1 cellular context compared by ENCODE assay signal in the genomic region with DNA sequence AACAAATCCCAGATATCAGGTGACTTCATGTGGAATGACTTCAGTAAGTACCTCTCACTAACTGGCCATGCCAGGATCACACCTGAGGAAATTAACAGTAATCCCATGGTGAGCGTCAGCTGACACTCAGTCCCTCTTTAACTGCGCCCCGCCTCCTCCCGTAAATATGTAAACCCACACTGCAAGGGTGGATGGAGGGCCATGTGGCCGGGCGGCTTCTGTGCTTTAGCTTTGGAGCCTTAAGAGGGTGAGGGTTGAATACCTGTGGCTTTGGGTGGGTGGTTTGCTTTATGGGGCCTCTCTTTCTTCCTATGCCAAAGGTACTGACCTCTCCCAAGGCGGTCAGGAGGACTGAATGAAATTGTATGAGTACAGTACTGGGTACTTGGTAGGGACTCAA.
TF ChIP-seq lines count a peak whose summit lies in the region.

No MANE protein-coding gene starts in this region.

TF ChIP-seq in GM23338, 12 proteins besides CTCF, POLR2A, EP300 and RAD21 (continued from another document):
- TF ChIP-seq, protein P1, sequence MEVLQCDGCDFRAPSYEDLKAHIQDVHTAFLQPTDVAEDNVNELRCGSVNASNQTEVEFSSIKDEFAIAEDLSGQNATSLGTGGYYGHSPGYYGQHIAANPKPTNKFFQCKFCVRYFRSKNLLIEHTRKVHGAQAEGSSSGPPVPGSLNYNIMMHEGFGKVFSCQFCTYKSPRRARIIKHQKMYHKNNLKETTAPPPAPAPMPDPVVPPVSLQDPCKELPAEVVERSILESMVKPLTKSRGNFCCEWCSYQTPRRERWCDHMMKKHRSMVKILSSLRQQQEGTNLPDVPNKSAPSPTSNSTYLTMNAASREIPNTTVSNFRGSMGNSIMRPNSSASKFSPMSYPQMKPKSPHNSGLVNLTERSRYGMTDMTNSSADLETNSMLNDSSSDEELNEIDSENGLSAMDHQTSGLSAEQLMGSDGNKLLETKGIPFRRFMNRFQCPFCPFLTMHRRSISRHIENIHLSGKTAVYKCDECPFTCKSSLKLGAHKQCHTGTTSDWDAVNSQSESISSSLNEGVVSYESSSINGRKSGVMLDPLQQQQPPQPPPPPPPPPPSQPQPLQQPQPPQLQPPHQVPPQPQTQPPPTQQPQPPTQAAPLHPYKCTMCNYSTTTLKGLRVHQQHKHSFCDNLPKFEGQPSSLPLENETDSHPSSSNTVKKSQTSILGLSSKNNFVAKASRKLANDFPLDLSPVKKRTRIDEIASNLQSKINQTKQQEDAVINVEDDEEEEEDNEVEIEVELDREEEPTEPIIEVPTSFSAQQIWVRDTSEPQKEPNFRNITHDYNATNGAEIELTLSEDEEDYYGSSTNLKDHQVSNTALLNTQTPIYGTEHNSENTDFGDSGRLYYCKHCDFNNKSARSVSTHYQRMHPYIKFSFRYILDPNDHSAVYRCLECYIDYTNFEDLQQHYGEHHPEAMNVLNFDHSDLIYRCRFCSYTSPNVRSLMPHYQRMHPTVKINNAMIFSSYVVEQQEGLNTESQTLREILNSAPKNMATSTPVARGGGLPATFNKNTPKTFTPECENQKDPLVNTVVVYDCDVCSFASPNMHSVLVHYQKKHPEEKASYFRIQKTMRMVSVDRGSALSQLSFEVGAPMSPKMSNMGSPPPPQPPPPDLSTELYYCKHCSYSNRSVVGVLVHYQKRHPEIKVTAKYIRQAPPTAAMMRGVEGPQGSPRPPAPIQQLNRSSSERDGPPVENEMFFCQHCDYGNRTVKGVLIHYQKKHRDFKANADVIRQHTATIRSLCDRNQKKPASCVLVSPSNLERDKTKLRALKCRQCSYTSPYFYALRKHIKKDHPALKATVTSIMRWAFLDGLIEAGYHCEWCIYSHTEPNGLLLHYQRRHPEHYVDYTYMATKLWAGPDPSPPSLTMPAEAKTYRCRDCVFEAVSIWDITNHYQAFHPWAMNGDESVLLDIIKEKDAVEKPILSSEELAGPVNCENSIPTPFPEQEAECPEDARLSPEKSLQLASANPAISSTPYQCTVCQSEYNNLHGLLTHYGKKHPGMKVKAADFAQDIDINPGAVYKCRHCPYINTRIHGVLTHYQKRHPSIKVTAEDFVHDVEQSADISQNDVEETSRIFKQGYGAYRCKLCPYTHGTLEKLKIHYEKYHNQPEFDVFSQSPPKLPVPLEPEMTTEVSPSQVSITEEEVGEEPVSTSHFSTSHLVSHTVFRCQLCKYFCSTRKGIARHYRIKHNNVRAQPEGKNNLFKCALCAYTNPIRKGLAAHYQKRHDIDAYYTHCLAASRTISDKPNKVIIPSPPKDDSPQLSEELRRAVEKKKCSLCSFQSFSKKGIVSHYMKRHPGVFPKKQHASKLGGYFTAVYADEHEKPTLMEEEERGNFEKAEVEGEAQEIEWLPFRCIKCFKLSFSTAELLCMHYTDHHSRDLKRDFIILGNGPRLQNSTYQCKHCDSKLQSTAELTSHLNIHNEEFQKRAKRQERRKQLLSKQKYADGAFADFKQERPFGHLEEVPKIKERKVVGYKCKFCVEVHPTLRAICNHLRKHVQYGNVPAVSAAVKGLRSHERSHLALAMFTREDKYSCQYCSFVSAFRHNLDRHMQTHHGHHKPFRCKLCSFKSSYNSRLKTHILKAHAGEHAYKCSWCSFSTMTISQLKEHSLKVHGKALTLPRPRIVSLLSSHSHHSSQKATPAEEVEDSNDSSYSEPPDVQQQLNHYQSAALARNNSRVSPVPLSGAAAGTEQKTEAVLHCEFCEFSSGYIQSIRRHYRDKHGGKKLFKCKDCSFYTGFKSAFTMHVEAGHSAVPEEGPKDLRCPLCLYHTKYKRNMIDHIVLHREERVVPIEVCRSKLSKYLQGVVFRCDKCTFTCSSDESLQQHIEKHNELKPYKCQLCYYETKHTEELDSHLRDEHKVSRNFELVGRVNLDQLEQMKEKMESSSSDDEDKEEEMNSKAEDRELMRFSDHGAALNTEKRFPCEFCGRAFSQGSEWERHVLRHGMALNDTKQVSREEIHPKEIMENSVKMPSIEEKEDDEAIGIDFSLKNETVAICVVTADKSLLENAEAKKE (CRISPR knock-in tag; IDR thresholded peaks at IDR 0.05) = no peak
- TF ChIP-seq POLR2AphosphoS5 (IDR thresholded peaks at IDR 0.05; ENCODE audit: low read depth) (no peak), JUNB (IDR thresholded peaks at IDR 0.05; ENCODE audit: unreplicated experiment) (no peak), ZNF114 (CRISPR knock-in tag; IDR thresholded peaks at IDR 0.05) (no peak)
